1 cellular context compared by ENCODE assay signal in genomic region chr11:116772443-116773202, GRCh38.
TF ChIP-seq lines count a peak whose summit lies in the region.

Gene BUD13 (minus strand): TSS chr11:116772987. CDS start chr11:116772964, 23 bp downstream.

TF ChIP-seq in HepG2, 621 proteins besides CTCF, POLR2A, EP300 and RAD21 (continued from another document and continues in another):
- TF ChIP-seq, protein P1, sequence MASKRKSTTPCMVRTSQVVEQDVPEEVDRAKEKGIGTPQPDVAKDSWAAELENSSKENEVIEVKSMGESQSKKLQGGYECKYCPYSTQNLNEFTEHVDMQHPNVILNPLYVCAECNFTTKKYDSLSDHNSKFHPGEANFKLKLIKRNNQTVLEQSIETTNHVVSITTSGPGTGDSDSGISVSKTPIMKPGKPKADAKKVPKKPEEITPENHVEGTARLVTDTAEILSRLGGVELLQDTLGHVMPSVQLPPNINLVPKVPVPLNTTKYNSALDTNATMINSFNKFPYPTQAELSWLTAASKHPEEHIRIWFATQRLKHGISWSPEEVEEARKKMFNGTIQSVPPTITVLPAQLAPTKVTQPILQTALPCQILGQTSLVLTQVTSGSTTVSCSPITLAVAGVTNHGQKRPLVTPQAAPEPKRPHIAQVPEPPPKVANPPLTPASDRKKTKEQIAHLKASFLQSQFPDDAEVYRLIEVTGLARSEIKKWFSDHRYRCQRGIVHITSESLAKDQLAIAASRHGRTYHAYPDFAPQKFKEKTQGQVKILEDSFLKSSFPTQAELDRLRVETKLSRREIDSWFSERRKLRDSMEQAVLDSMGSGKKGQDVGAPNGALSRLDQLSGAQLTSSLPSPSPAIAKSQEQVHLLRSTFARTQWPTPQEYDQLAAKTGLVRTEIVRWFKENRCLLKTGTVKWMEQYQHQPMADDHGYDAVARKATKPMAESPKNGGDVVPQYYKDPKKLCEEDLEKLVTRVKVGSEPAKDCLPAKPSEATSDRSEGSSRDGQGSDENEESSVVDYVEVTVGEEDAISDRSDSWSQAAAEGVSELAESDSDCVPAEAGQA (IDR thresholded peaks at IDR 0.05; ENCODE audit: low read depth), result peak; percentile 80
- TF ChIP-seq, protein P1 (CRISPR knock-in tag; IDR thresholded peaks at IDR 0.05; ENCODE audit: borderline replicate concordance), result 0 out of 2 replicates have a peak, but pooled peaks have one; percentile 34
- TF ChIP-seq ZNF607 (CRISPR knock-in tag; IDR thresholded peaks at IDR 0.05; ENCODE audit: borderline replicate concordance), result no peak; the same call in 1 of the 2 replicates
- TF ChIP-seq PAF1 (CRISPR knock-in tag; IDR thresholded peaks at IDR 0.05), result no peak
- peak; percentile 96; the same call in 1 of the 2 replicates for TF ChIP-seq KDM5B (CRISPR knock-in tag; IDR thresholded peaks at IDR 0.05; ENCODE audit: borderline replicate concordance)
- TF ChIP-seq E2F2 (CRISPR knock-in tag; IDR thresholded peaks at IDR 0.05; ENCODE audit: borderline replicate concordance), result peak; percentile 96; the same call in 1 of the 2 replicates
- peak; percentile 46; the same call in 1 of the 2 replicates for TF ChIP-seq ZNF441 (CRISPR knock-in tag; IDR thresholded peaks at IDR 0.05; ENCODE audit: borderline replicate concordance)
- peak; percentile 67; the same call in 1 of the 2 replicates for TF ChIP-seq ZNF552 (CRISPR knock-in tag; IDR thresholded peaks at IDR 0.05; ENCODE audit: borderline replicate concordance)
- peak; percentile 38; the same call in 1 of the 2 replicates for TF ChIP-seq SAFB2 (CRISPR knock-in tag; IDR thresholded peaks at IDR 0.05; ENCODE audit: borderline replicate concordance, low read depth)
- TF ChIP-seq FOXO1 (CRISPR knock-in tag; IDR thresholded peaks at IDR 0.05), result peak; percentile 63
- TF ChIP-seq NFKBIZ (CRISPR knock-in tag; IDR thresholded peaks at IDR 0.05), result peak; percentile 79; the same call in 1 of the 2 replicates
- TF ChIP-seq, protein P2, sequence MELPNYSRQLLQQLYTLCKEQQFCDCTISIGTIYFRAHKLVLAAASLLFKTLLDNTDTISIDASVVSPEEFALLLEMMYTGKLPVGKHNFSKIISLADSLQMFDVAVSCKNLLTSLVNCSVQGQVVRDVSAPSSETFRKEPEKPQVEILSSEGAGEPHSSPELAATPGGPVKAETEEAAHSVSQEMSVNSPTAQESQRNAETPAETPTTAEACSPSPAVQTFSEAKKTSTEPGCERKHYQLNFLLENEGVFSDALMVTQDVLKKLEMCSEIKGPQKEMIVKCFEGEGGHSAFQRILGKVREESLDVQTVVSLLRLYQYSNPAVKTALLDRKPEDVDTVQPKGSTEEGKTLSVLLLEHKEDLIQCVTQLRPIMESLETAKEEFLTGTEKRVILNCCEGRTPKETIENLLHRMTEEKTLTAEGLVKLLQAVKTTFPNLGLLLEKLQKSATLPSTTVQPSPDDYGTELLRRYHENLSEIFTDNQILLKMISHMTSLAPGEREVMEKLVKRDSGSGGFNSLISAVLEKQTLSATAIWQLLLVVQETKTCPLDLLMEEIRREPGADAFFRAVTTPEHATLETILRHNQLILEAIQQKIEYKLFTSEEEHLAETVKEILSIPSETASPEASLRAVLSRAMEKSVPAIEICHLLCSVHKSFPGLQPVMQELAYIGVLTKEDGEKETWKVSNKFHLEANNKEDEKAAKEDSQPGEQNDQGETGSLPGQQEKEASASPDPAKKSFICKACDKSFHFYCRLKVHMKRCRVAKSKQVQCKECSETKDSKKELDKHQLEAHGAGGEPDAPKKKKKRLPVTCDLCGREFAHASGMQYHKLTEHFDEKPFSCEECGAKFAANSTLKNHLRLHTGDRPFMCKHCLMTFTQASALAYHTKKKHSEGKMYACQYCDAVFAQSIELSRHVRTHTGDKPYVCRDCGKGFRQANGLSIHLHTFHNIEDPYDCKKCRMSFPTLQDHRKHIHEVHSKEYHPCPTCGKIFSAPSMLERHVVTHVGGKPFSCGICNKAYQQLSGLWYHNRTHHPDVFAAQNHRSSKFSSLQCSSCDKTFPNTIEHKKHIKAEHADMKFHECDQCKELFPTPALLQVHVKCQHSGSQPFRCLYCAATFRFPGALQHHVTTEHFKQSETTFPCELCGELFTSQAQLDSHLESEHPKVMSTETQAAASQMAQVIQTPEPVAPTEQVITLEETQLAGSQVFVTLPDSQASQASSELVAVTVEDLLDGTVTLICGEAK (IDR thresholded peaks at IDR 0.05), result no peak
- TF ChIP-seq, protein P2 (CRISPR knock-in tag; IDR thresholded peaks at IDR 0.05), result peak; percentile 80
- TF ChIP-seq CREB1 (IDR thresholded peaks at IDR 0.05), result 0 out of 2 replicates have a peak, but pooled peaks have one; percentile 23
- no peak; the same call in 1 of the 2 replicates for TF ChIP-seq CREB1 (CRISPR knock-in tag; IDR thresholded peaks at IDR 0.05)
- TF ChIP-seq MXI1 (IDR thresholded peaks at IDR 0.05; ENCODE audit: borderline replicate concordance, low read depth, low read length), result peak; percentile 86; the same call in 1 of the 3 replicates
- peak; percentile 70; the same call in 1 of the 2 replicates for TF ChIP-seq BATF2 (CRISPR knock-in tag; IDR thresholded peaks at IDR 0.05)
- TF ChIP-seq ZNF629 (CRISPR knock-in tag; conservative IDR thresholded peaks at IDR 0.05), result peak; percentile 44
- 0 out of 2 replicates have a peak, but pooled peaks have one; percentile 30 for TF ChIP-seq GTF2F1 (IDR thresholded peaks at IDR 0.05; ENCODE audit: low read length)
- peak; percentile 94 for TF ChIP-seq POGK (CRISPR knock-in tag; conservative IDR thresholded peaks at IDR 0.05)
- TF ChIP-seq ZNF501 (CRISPR knock-in tag; IDR thresholded peaks at IDR 0.05), result peak; percentile 93
- no peak for TF ChIP-seq DMTF1 (CRISPR knock-in tag; IDR thresholded peaks at IDR 0.05)
- TF ChIP-seq KMT2B (CRISPR knock-in tag; IDR thresholded peaks at IDR 0.05), result peak; percentile 99
- TF ChIP-seq MBD4 (IDR thresholded peaks at IDR 0.05; ENCODE audit: borderline replicate concordance, low read length), result no peak
- no peak; the same call in 1 of the 2 replicates for TF ChIP-seq BRF2 (CRISPR knock-in tag; IDR thresholded peaks at IDR 0.05)
- TF ChIP-seq, protein P3, sequence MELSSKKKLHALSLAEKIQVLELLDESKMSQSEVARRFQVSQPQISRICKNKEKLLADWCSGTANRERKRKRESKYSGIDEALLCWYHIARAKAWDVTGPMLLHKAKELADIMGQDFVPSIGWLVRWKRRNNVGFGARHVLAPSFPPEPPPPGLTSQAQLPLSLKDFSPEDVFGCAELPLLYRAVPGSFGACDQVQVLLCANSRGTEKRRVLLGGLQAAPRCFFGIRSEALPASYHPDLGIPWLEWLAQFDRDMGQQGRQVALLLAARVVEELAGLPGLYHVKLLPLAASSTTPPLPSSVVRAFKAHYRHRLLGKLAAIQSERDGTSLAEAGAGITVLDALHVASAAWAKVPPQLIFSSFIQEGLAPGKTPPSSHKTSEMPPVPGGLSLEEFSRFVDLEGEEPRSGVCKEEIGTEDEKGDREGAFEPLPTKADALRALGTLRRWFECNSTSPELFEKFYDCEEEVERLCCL (CRISPR knock-in tag; IDR thresholded peaks at IDR 0.05; ENCODE audit: borderline replicate concordance), result no peak
- peak; percentile 72 for TF ChIP-seq RXRB (CRISPR knock-in tag; IDR thresholded peaks at IDR 0.05; ENCODE audit: borderline replicate concordance)
- TF ChIP-seq SKI (IDR thresholded peaks at IDR 0.05; ENCODE audit: partially characterized antibody), result peak; percentile 86
- TF ChIP-seq SP1 (IDR thresholded peaks at IDR 0.05), result no peak
- peak; percentile 96 for TF ChIP-seq SP1 (CRISPR knock-in tag; IDR thresholded peaks at IDR 0.05)
- peak; percentile 87; the same call in 1 of the 2 replicates for TF ChIP-seq ZNF773 (CRISPR knock-in tag; IDR thresholded peaks at IDR 0.05; ENCODE audit: borderline replicate concordance)
- TF ChIP-seq ZNF292 (CRISPR knock-in tag; IDR thresholded peaks at IDR 0.05; ENCODE audit: borderline replicate concordance, low read depth), result peak; percentile 77; the same call in 1 of the 2 replicates
